ENCODE assay signal across 9 cellular contexts in genomic region chr3:152205097-152205593, GRCh38.
DNase-seq lines count a peak whose midpoint lies in the region; ATAC-seq, FAIRE-seq and TF ChIP-seq lines count a peak whose summit lies in the region.
"Had no signal": no experiment of that assay in that cellular context is flagged by ENCODE, and none has a peak within 500 bp of the region (broad histone marks: within the 10 kb centered on the region; RNA-seq: fewer than 3 reads in every experiment).

No MANE protein-coding gene starts in this region.

- peaks cover 12% of the 10 kb centered on the region for H3F3A ChIP-seq in MM.1S (ENCODE audit: insufficient read depth, low read length)

- intact Hi-C loops in left colon (cut with DNase I, micrococcal nuclease): no loop called here
- intact Hi-C loops in kidney (cut with DNase I): no loop called here

- peaks cover 10% of the 10 kb centered on the region for H3K79me2 ChIP-seq in MM.1S (ENCODE audit: low read length)

- no peak overlapping the region for H2AFZ ChIP-seq in MM.1S (ENCODE audit: low read length)

- TF ChIP-seq CTCF in GM12875 (IDR thresholded peaks at IDR 0.05; ENCODE audit: borderline replicate concordance, insufficient read depth, low read depth, low read length): no peak
- no peak for TF ChIP-seq CTCF in MM.1S (IDR thresholded peaks at IDR 0.05; ENCODE audit: low read length)
- no peak for TF ChIP-seq CTCF in kidney (IDR thresholded peaks at IDR 0.05; ENCODE audit: borderline replicate concordance, extremely low read depth, insufficient read depth)

- H3K4me3 ChIP-seq in GM12875 (ENCODE audit: low read depth, low read length) (peak overlapping the region; percentile 8), MM.1S (ENCODE audit: low read length) (no peak overlapping the region), kidney (ENCODE audit: low read length in 2 of 2) (no peak overlapping the region)
- H3K4me3 ChIP-seq: cardiac muscle cell had no signal

- H3K9me3 ChIP-seq in MM.1S (replicated peaks; ENCODE audit: insufficient read depth, low read length) (no peaks in the 10 kb centered on the region), kidney (ENCODE audit: control insufficient read depth in 1 of 2, low read length in 2 of 2) (no peaks in the 10 kb centered on the region)

- H3K27me3 ChIP-seq in MM.1S (replicated peaks; ENCODE audit: insufficient read depth, low read length): no peaks in the 10 kb centered on the region
- H3K27me3 ChIP-seq: cardiac muscle cell had no signal

- H3K9me2 ChIP-seq in MM.1S (replicated peaks; ENCODE audit: insufficient read depth, low read length): no peaks in the 10 kb centered on the region

- H3K4me1 Mint-ChIP-seq in memory B cell: peaks cover 34% of the 10 kb centered on the region

- ATAC-seq in HG02623 (IDR thresholded peaks at IDR 0.05; ENCODE audit: unreplicated experiment) (peak; percentile 39), memory B cell (ENCODE audit: low read depth) (peak; percentile 90), left colon (no peak), HG03469 (IDR thresholded peaks at IDR 0.05; ENCODE audit: unreplicated experiment) (no peak)

- DNase-seq in SIG-M5 (lab: John Stamatoyannopoulos, UW) (peak; percentile 91), memory B cell (ENCODE audit: low spot score in 2 of 2) (peak in 1 of 2 donors; percentile 58), MM.1S (no peak), left colon (no peak), kidney (no peak)

- H3K9me3 Mint-ChIP-seq in memory B cell: peaks cover 7% of the 10 kb centered on the region

- H3K36me3 ChIP-seq in MM.1S (replicated peaks; ENCODE audit: insufficient read depth, low read length): no peaks in the 10 kb centered on the region
- no peaks in the 10 kb centered on the region for H3K36me3 ChIP-seq in kidney (ENCODE audit: control insufficient read depth in 1 of 2, insufficient read depth in 2 of 2, low read length in 2 of 2)
- H3K36me3 ChIP-seq: cardiac muscle cell had no signal

- H3K27ac Mint-ChIP-seq in memory B cell: peak overlapping the region; percentile 94

- peak overlapping the region; percentile 94 for H3K4me3 Mint-ChIP-seq in memory B cell

- H3K36me3 Mint-ChIP-seq in memory B cell: peaks cover 11% of the 10 kb centered on the region

- no peak overlapping the region for H3K4me2 ChIP-seq in MM.1S (ENCODE audit: low read depth, low read length)

- H3K4me1 ChIP-seq in MM.1S (ENCODE audit: low read length) (no peaks in the 10 kb centered on the region), kidney (ENCODE audit: control insufficient read depth in 1 of 2, insufficient read depth in 1 of 2, low read depth in 1 of 2, low read length in 2 of 2) (peaks cover 0 to 2% of the 10 kb centered on the region in 2 donors)

- H3K27me3 Mint-ChIP-seq in memory B cell: no peaks in the 10 kb centered on the region

- no peaks in the 10 kb centered on the region for H4K20me1 ChIP-seq in MM.1S (ENCODE audit: insufficient read depth, low read length)

- FAIRE-seq in kidney (lab: Jason Lieb, UNC): no peak

- H3K9ac ChIP-seq in MM.1S (ENCODE audit: low read length) (no peak overlapping the region), kidney (ENCODE audit: low read length in 2 of 2) (no peak overlapping the region)

- H3K27ac ChIP-seq in MM.1S (ENCODE audit: low read length) (no peak overlapping the region), kidney (ENCODE audit: low read depth in 2 of 2, low read length in 2 of 2) (no peak overlapping the region)
- H3K27ac ChIP-seq: cardiac muscle cell had no signal

Comparison
In these comparisons a context has a peak if more than half of its experiments do, and no peak if none do; other contexts are left out.
1. ATAC-seq: peak in HG02623 (single experiment) and memory B cell (single experiment); none in left colon (single experiment) and HG03469 (single experiment).